In the genomic region with DNA sequence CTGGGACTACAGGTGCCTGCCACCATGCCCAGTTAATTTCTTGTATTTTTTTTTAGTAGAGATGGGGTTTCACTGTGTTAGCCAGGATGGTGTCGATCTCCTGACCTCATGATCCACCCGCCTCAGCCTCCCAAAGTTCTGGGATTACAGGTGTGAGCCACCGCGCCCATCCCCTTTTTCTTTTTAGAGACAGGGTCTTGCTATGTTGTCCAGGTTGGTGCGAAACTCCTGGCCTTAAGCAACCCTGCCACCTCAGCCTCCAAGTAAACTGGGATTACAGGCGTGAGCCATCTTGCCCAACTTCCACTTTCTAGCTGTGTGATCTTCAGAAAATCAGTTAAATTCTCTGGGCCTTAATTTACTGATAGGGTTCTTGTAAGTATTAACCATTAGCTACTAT, we compare ENCODE assay signal across 12 cellular contexts. TPM values are rescaled to one million over a fixed set of nuclear protein-coding genes. Genes with fewer than 3 reads are reported as not detected.
"Had no signal": no experiment of that assay in that cellular context is flagged by ENCODE, and none has a peak within 500 bp of the region (broad histone marks: within the 10 kb centered on the region; RNA-seq: fewer than 3 reads in every experiment).

No MANE protein-coding gene starts in this region.

RNA-seq across cellular contexts. Expression of gene HEATR4, which starts 8.2 kb away (rescaled TPM):
- total RNA-seq: activated CD8-positive, alpha-beta memory T cell treated with anti-CD3 and anti-CD28 coated beads for 36 hours; glomerular endothelial cell; natural killer cell treated with Interleukin-12 subunit alpha and Interleukin-12 subunit beta and Interleukin-15 and Interleukin-18, amount 100 ng/mL, for 72 hours had no signal
- polyA plus RNA-seq: SK-N-SH had no signal

RNA-seq across cellular contexts. Expression of gene ACOT6, which starts 45.4 kb away (rescaled TPM):
- total RNA-seq: activated CD8-positive, alpha-beta memory T cell treated with anti-CD3 and anti-CD28 coated beads for 36 hours; adrenal gland; esophagus mucosa; glomerular endothelial cell; kidney; left lung; mononuclear cell; natural killer cell treated with Interleukin-12 subunit alpha and Interleukin-12 subunit beta and Interleukin-15 and Interleukin-18, amount 100 ng/mL, for 72 hours; posterior vena cava; right atrium auricular region; ureter had no signal
- polyA plus RNA-seq: SK-N-SH had no signal
